8 cellular contexts compared by ENCODE assay signal in genomic region chr1:236066828-236067386, GRCh38. TPM values are rescaled to one million over a fixed set of nuclear protein-coding genes. Genes with fewer than 3 reads are reported as not detected.
A peak's percentile ranks its signal among the peaks of the same experiment; 100 is the strongest.
DNase-seq lines count a peak whose midpoint lies in the region; ATAC-seq and TF ChIP-seq lines count a peak whose summit lies in the region.

No MANE protein-coding gene starts in this region.

- H3K9me3 ChIP-seq in esophagus (ENCODE audit: control insufficient read depth in 2 of 2, insufficient read depth in 1 of 2, low read depth in 1 of 2, low read length in 1 of 2) (peaks cover 0 to 2% of the 10 kb centered on the region in 2 donors), Karpas-422 (ENCODE audit: low read length) (no peaks in the 10 kb centered on the region), PC-3 (ENCODE audit: low read length) (no peaks in the 10 kb centered on the region)

- no peaks in the 10 kb centered on the region for H3F3A ChIP-seq in PC-3 (ENCODE audit: low read length, unreplicated experiment)

- ATAC-seq in GM19351 (IDR thresholded peaks at IDR 0.05; ENCODE audit: unreplicated experiment) = peak; percentile 92
- peak; percentile 80 for ATAC-seq in HG03432 (IDR thresholded peaks at IDR 0.05; ENCODE audit: unreplicated experiment)
- ATAC-seq in PC-3 = no peak

- H3K4me3 ChIP-seq in esophagus (ENCODE audit: low read depth in 1 of 2, low read length in 2 of 2) = no peak overlapping the region
- no peak overlapping the region for H3K4me3 ChIP-seq in Karpas-422 (ENCODE audit: low read length)
- no peak overlapping the region for H3K4me3 ChIP-seq in PC-3 (ENCODE audit: low read length)

- no peak overlapping the region for H3K9ac ChIP-seq in Karpas-422 (ENCODE audit: low read length)
- H3K9ac ChIP-seq in PC-3 (ENCODE audit: low read length) = no peak overlapping the region

- WGBS in esophagus, 2 donors = 58 to 61% methylated on average over 6 of the region's 6 CpGs

- H3K9me2 ChIP-seq in Karpas-422 (replicated peaks; ENCODE audit: insufficient read depth, low read length) (no peaks in the 10 kb centered on the region), PC-3 (replicated peaks; ENCODE audit: low read length) (no peaks in the 10 kb centered on the region)

- H4K20me1 ChIP-seq in Karpas-422 (ENCODE audit: insufficient read depth, low read depth, low read length) (no peaks in the 10 kb centered on the region), PC-3 (ENCODE audit: low read length) (no peaks in the 10 kb centered on the region)

- POLR2A ChIA-PET in PC-3 (lab: Charles Lee; ENCODE audit: unreplicated experiment) = no interaction called here

- H3K27ac ChIP-seq in esophagus (ENCODE audit: low read depth in 2 of 2, low read length in 1 of 2) (peak overlapping the region; percentile 86 to 94), Karpas-422 (ENCODE audit: low read length) (no peak overlapping the region), PC-3 (ENCODE audit: low read length) (no peak overlapping the region)

- CTCF ChIA-PET in PC-3 (lab: Charles Lee) = no interaction called here

- H3K79me2 ChIP-seq in Karpas-422 (ENCODE audit: low read length) (no peaks in the 10 kb centered on the region), PC-3 (ENCODE audit: low read length) (peaks cover 7% of the 10 kb centered on the region; the same call in 1 of the 2 replicates)

- H3K27me3 ChIP-seq in esophagus (ENCODE audit: control insufficient read depth in 1 of 2, insufficient read depth in 2 of 2, low read length in 2 of 2) (peaks cover 0 to 3% of the 10 kb centered on the region in 2 donors), Karpas-422 (ENCODE audit: low read length) (no peaks in the 10 kb centered on the region), PC-3 (ENCODE audit: low read length) (no peaks in the 10 kb centered on the region)

- intact Hi-C loops in PC-3 (cut with micrococcal nuclease) = no loop called here

- no peak for TF ChIP-seq CTCF in PC-3 (conservative IDR thresholded peaks at IDR 0.05; ENCODE audit: low read depth, low read length)

- H2AFZ ChIP-seq in Karpas-422 (ENCODE audit: low read length) (no peak overlapping the region), PC-3 (ENCODE audit: low read length) (no peak overlapping the region)

- H3K4me1 ChIP-seq in esophagus (ENCODE audit: control insufficient read depth in 2 of 2, insufficient read depth in 2 of 2, low read length in 1 of 2) = peaks cover 3% of the 10 kb centered on the region in 2 donors
- no peaks in the 10 kb centered on the region for H3K4me1 ChIP-seq in Karpas-422 (ENCODE audit: low read length)
- H3K4me1 ChIP-seq in PC-3 (ENCODE audit: insufficient read depth, low read length) = peaks cover 6% of the 10 kb centered on the region; the same call in 1 of the 2 replicates

- DNase-seq in activated CD4-positive, alpha-beta T cell treated with anti-CD3 and anti-CD28 coated beads for 48 hours = peak; percentile 74
- peak; percentile 80 for DNase-seq in stimulated activated CD4-positive, alpha-beta T cell treated with anti-CD3 and anti-CD28 coated beads, Interleukin-15, amount 100 ng/mL, for 24 hours
- DNase-seq in COR-L47 (lab: John Stamatoyannopoulos, UW) = no peak
- no peak for DNase-seq in Karpas-422
- DNase-seq in PC-3 = no peak

- no peaks in the 10 kb centered on the region for H3K36me3 ChIP-seq in esophagus (ENCODE audit: control insufficient read depth in 2 of 2, insufficient read depth in 2 of 2, low read length in 1 of 2)
- no peaks in the 10 kb centered on the region for H3K36me3 ChIP-seq in Karpas-422 (ENCODE audit: insufficient read depth, low read length)
- H3K36me3 ChIP-seq in PC-3 (ENCODE audit: low read depth, low read length) = no peaks in the 10 kb centered on the region

- no TSS peak for BruUV-seq in PC-3 (replicated peaks; lab: Mats Ljungman, UMichigan)

- H3K4me2 ChIP-seq in Karpas-422 (ENCODE audit: low read depth, low read length, poor library complexity, severe bottlenecking) (no peak overlapping the region), PC-3 (ENCODE audit: low read length) (no peak overlapping the region)

RNA-seq across cellular contexts. Expression of gene NID1, which starts 2.0 kb away (rescaled TPM):
- polyA plus RNA-seq in esophagus = 10 to 100 TPM in 1 of 2 donors, 1 to 10 TPM in 1; 3.9 to 11.6 TPM
- not detected in 2 replicates for total RNA-seq in Karpas-422 (2014; rRNA removed; shearing (Covaris generic); ENCODE audit: low replicate concordance)
- total RNA-seq in PC-3 (2014; rRNA removed) = 11.1 and 13.1 TPM in 2 replicates

Comparison
In these comparisons a context has a peak if more than half of its experiments do, and no peak if none do; other contexts are left out.
1. DNase-seq: peak in activated CD4-positive, alpha-beta T cell treated with anti-CD3 and anti-CD28 coated beads for 48 hours (single experiment) and stimulated activated CD4-positive, alpha-beta T cell treated with anti-CD3 and anti-CD28 coated beads, Interleukin-15, amount 100 ng/mL, for 24 hours (single experiment); none in COR-L47 (single experiment), Karpas-422 (single experiment) and PC-3 (single experiment).
2. H3K27ac ChIP-seq: peak in esophagus (2 of 2); none in Karpas-422 (single experiment) and PC-3 (single experiment).
3. RNA of gene NID1, which starts 2.0 kb away (total RNA-seq): 11.1 to 13.1 TPM in PC-3; not detected in Karpas-422; every median in the first group is over 10 times any median in the second.